In genomic region chr5:43039115-43039467, GRCh38 we compare ENCODE assay signal across 8 cellular contexts. TPM values are rescaled to one million over a fixed set of nuclear protein-coding genes. Genes with fewer than 3 reads are reported as not detected.
A peak's percentile ranks its signal among the peaks of the same experiment; 100 is the strongest.
DNase-seq lines count a peak whose midpoint lies in the region; ATAC-seq and TF ChIP-seq lines count a peak whose summit lies in the region.

No MANE protein-coding gene starts in this region.

- CTCF ChIA-PET in activated naive CD4-positive, alpha-beta T cell treated with anti-CD3 and anti-CD28 coated beads, Interleukin-2, amount 10 ng/mL, durations not matched to agents 7 days and 5 days (lab: Charles Lee), result interaction anchor here (0.8 to 4.5 kb wide), 14 partner anchors 9 to 351 kb away, joined by 3 to 47 read pairs (median 8); no protein-coding TSS in a partner anchor

- H3K4me1 ChIP-seq in ascending aorta (peaks cover 0 to under 1% of the 10 kb centered on the region in 2 donors), tibial artery (peaks cover 0 to 9% (median under 1%) of the 10 kb centered on the region in 4 donors)

- H3K4me1 Mint-ChIP-seq in activated naive CD4-positive, alpha-beta T cell treated with anti-CD3 and anti-CD28 coated beads, Interleukin-2, amount 10 ng/mL, durations not matched to agents 7 days and 5 days, result peaks cover 44% of the 10 kb centered on the region

- H3K4me3 ChIP-seq in ascending aorta (peak overlapping the region; percentile 64 to 91), lower leg skin (ENCODE audit: low read depth, poor library complexity, severe bottlenecking) (peak overlapping the region; percentile 15), tibial artery (peak overlapping the region; percentile 72 to 77)

- no peaks in the 10 kb centered on the region for H3K9me3 Mint-ChIP-seq in activated naive CD4-positive, alpha-beta T cell treated with anti-CD3 and anti-CD28 coated beads, Interleukin-2, amount 10 ng/mL, durations not matched to agents 7 days and 5 days

- H3K27ac Mint-ChIP-seq in activated naive CD4-positive, alpha-beta T cell treated with anti-CD3 and anti-CD28 coated beads, Interleukin-2, amount 10 ng/mL, durations not matched to agents 7 days and 5 days, result peak overlapping the region; percentile 99

- no peak for TF ChIP-seq CTCF in ascending aorta (IDR thresholded peaks at IDR 0.05)
- no peak for TF ChIP-seq CTCF in lower leg skin (IDR thresholded peaks at IDR 0.05)
- TF ChIP-seq CTCF in tibial artery (IDR thresholded peaks at IDR 0.05), result no peak

- H3K36me3 ChIP-seq in ascending aorta (no peaks in the 10 kb centered on the region), tibial artery (no peaks in the 10 kb centered on the region)

- intact Hi-C loops in ascending aorta (cut with DNase I) (no loop called here), lower leg skin (cut with DNase I; ENCODE audit: low total_unique reads) (no loop called here), tibial artery (cut with DNase I; ENCODE audit: low total_unique reads) (loop anchor here (2.0 kb wide), 1 partner anchor 44 kb away; no protein-coding TSS in a partner anchor)

- TF ChIP-seq POLR2A in lower leg skin (IDR thresholded peaks at IDR 0.05), result no peak

- H3K36me3 Mint-ChIP-seq in activated naive CD4-positive, alpha-beta T cell treated with anti-CD3 and anti-CD28 coated beads, Interleukin-2, amount 10 ng/mL, durations not matched to agents 7 days and 5 days, result peaks cover 17% of the 10 kb centered on the region

- ATAC-seq in GM19328 (IDR thresholded peaks at IDR 0.05; ENCODE audit: unreplicated experiment) (no peak), HG03159 (IDR thresholded peaks at IDR 0.05; ENCODE audit: unreplicated experiment) (no peak)

- H3K27me3 ChIP-seq in ascending aorta (no peaks in the 10 kb centered on the region), tibial artery (no peaks in the 10 kb centered on the region)

- H3K9me3 ChIP-seq in ascending aorta, result peaks cover 3 to 8% of the 10 kb centered on the region in 2 donors
- no peaks in the 10 kb centered on the region for H3K9me3 ChIP-seq in tibial artery

- WGBS in lower leg skin, 2 donors, result 49 to 66% methylated on average over 6 of the region's 6 CpGs

- H3K27me3 Mint-ChIP-seq in activated naive CD4-positive, alpha-beta T cell treated with anti-CD3 and anti-CD28 coated beads, Interleukin-2, amount 10 ng/mL, durations not matched to agents 7 days and 5 days, result peaks cover 4% of the 10 kb centered on the region

- DNase-seq in activated naive CD4-positive, alpha-beta T cell treated with anti-CD3 and anti-CD28 coated beads, Interleukin-2, amount 10 ng/mL, durations not matched to agents 7 days and 5 days, result no peak
- DNase-seq in activated naive CD4-positive, alpha-beta T cell treated with anti-CD3 and anti-CD28 coated beads, Interleukin-2, amount 50 U/mL, for 16 hours, result no peak
- DNase-seq in ascending aorta (ENCODE audit: low spot score in 2 of 2) (no peak), lower leg skin (ENCODE audit: low spot score in 2 of 2) (no peak), tibial artery (no peak), germinal center (ENCODE audit: low spot score) (no peak)

- peak overlapping the region; percentile 94 for H3K4me3 Mint-ChIP-seq in activated naive CD4-positive, alpha-beta T cell treated with anti-CD3 and anti-CD28 coated beads, Interleukin-2, amount 10 ng/mL, durations not matched to agents 7 days and 5 days

- peak overlapping the region; percentile 62 to 99 for H3K27ac ChIP-seq in ascending aorta
- H3K27ac ChIP-seq in tibial artery, result peak overlapping the region; percentile 98

RNA-seq across cellular contexts. Expression of gene ANXA2R, which starts 1.0 kb away (rescaled TPM):
- total RNA-seq in ascending aorta (5.1 TPM), lower leg skin (1 to 10 TPM; 1.1 to 2.7 (median 2.4) TPM)

Comparison
In these comparisons a context has a peak if more than half of its experiments do, and no peak if none do; other contexts are left out.
1. H3K4me3 ChIP-seq: peak in every context shown above with its lines; median percentile 78 in ascending aorta; 74 in tibial artery; 15 in lower leg skin.